ENCODE assay signal across 21 cellular contexts in genomic region chr13:99260216-99260615, GRCh38. TPM values are rescaled to one million over a fixed set of nuclear protein-coding genes. Genes with fewer than 3 reads are reported as not detected.
A peak's percentile ranks its signal among the peaks of the same experiment; 100 is the strongest.
DNase-seq lines count a peak whose midpoint lies in the region; FAIRE-seq and TF ChIP-seq lines count a peak whose summit lies in the region.
"Had no signal": no experiment of that assay in that cellular context is flagged by ENCODE, and none has a peak within 500 bp of the region (broad histone marks: within the 10 kb centered on the region; RNA-seq: fewer than 3 reads in every experiment).

No MANE protein-coding gene starts in this region.

- no peaks in the 10 kb centered on the region for H3K27me3 Mint-ChIP-seq in activated CD4-positive, alpha-beta T cell treated with anti-CD3 and anti-CD28 coated beads, Interleukin-2, amount 10 ng/mL, durations not matched to agents 7 days and 5 days
- no peaks in the 10 kb centered on the region for H3K27me3 Mint-ChIP-seq in activated T-helper 2 cell treated with anti-CD3 and anti-CD28 coated beads, Interferon-gamma antibody, Interleukin-2, Interleukin-4, amounts not matched to agents 10 μg/mL and 5 μg/mL and 100 μg/mL, durations not matched to agents 14 hours and 24 hours and 36 hours (ENCODE audit: low read depth)

- no peaks in the 10 kb centered on the region for H3K79me2 ChIP-seq in osteoblast (ENCODE audit: insufficient read depth, low read length)

- H3K9me3 Mint-ChIP-seq in activated CD4-positive, alpha-beta T cell treated with anti-CD3 and anti-CD28 coated beads, Interleukin-2, amount 10 ng/mL, durations not matched to agents 7 days and 5 days: no peaks in the 10 kb centered on the region
- no peaks in the 10 kb centered on the region for H3K9me3 Mint-ChIP-seq in activated T-helper 2 cell treated with anti-CD3 and anti-CD28 coated beads, Interferon-gamma antibody, Interleukin-2, Interleukin-4, amounts not matched to agents 10 μg/mL and 5 μg/mL and 100 μg/mL, durations not matched to agents 14 hours and 24 hours and 36 hours

- H3K27ac ChIP-seq in osteoblast (ENCODE audit: low read depth, low read length) (no peak overlapping the region), breast epithelium (no peak overlapping the region)
- H3K27ac ChIP-seq: A549, body of pancreas, esophagus squamous epithelium, prostate gland, tibial artery had no signal

- DNase-seq in activated CD4-positive, alpha-beta T cell treated with anti-CD3 and anti-CD28 coated beads, Interleukin-2, amount 10 ng/mL, durations not matched to agents 7 days and 5 days: no peak
- no peak for DNase-seq in activated CD4-positive, alpha-beta T cell treated with anti-CD3 and anti-CD28 coated beads for 1 hour
- DNase-seq in H54 (ENCODE audit: insufficient read length, low spot score): no peak
- no peak for DNase-seq in activated T-helper 2 cell treated with anti-CD3 and anti-CD28 coated beads, Interferon-gamma antibody, Interleukin-2, Interleukin-4, amounts not matched to agents 10 μg/mL and 5 μg/mL and 100 μg/mL, durations not matched to agents 14 hours and 24 hours and 36 hours (ENCODE audit: low spot score)
- peak; percentile 34 for DNase-seq in osteoblast (ENCODE audit: insufficient read length, low spot score, missing footprints)
- DNase-seq in NCI-H2171 (lab: John Stamatoyannopoulos, UW): no peak
- no peak for DNase-seq in RCC 7860 (ENCODE audit: low spot score)
- DNase-seq in breast epithelium (ENCODE audit: low spot score in 2 of 2): no peak
- DNase-seq: activated CD4-positive, CD25-positive, alpha-beta regulatory T cell; body of pancreas; Calu3; esophagus squamous epithelium; heart left ventricle; kidney glomerular epithelial cell; NCI-H510A treated with DMSO at 0.1 percent for 48 hours; tibial artery had no signal

- POLR2A ChIA-PET in activated CD4-positive, alpha-beta T cell treated with anti-CD3 and anti-CD28 coated beads, Interleukin-2, amount 10 ng/mL, durations not matched to agents 7 days and 5 days (lab: Charles Lee): interaction anchor here (0.6 kb wide), 1 partner anchor 56 kb away, joined by 5 read pairs; no protein-coding TSS in a partner anchor

- no peaks in the 10 kb centered on the region for H3K9me3 ChIP-seq in osteoblast (ENCODE audit: low read depth, low read length)
- no peaks in the 10 kb centered on the region for H3K9me3 ChIP-seq in breast epithelium
- H3K9me3 ChIP-seq: A549, body of pancreas, esophagus squamous epithelium, heart left ventricle, prostate gland, tibial artery had no signal

- no peak overlapping the region for H3K4me2 ChIP-seq in osteoblast (ENCODE audit: insufficient read depth, low read length)
- H3K4me2 ChIP-seq: A549 had no signal

- peaks cover 72% of the 10 kb centered on the region for H3K4me1 Mint-ChIP-seq in activated CD4-positive, alpha-beta T cell treated with anti-CD3 and anti-CD28 coated beads, Interleukin-2, amount 10 ng/mL, durations not matched to agents 7 days and 5 days
- H3K4me1 Mint-ChIP-seq in activated T-helper 2 cell treated with anti-CD3 and anti-CD28 coated beads, Interferon-gamma antibody, Interleukin-2, Interleukin-4, amounts not matched to agents 10 μg/mL and 5 μg/mL and 100 μg/mL, durations not matched to agents 14 hours and 24 hours and 36 hours (ENCODE audit: low read depth): peaks cover 68% of the 10 kb centered on the region

- H3K27me3 ChIP-seq in osteoblast (ENCODE audit: insufficient read depth, low read length) (no peaks in the 10 kb centered on the region), breast epithelium (no peaks in the 10 kb centered on the region)
- H3K27me3 ChIP-seq: body of pancreas, esophagus squamous epithelium, heart left ventricle, tibial artery had no signal

- H3K27ac Mint-ChIP-seq in activated CD4-positive, alpha-beta T cell treated with anti-CD3 and anti-CD28 coated beads, Interleukin-2, amount 10 ng/mL, durations not matched to agents 7 days and 5 days: peak overlapping the region; percentile 17
- peak overlapping the region; percentile 47 for H3K27ac Mint-ChIP-seq in activated T-helper 2 cell treated with anti-CD3 and anti-CD28 coated beads, Interferon-gamma antibody, Interleukin-2, Interleukin-4, amounts not matched to agents 10 μg/mL and 5 μg/mL and 100 μg/mL, durations not matched to agents 14 hours and 24 hours and 36 hours

- H4K20me1 ChIP-seq in osteoblast (ENCODE audit: insufficient read depth, low read length): peaks cover 2% of the 10 kb centered on the region

- CTCF ChIA-PET in activated CD4-positive, alpha-beta T cell treated with anti-CD3 and anti-CD28 coated beads, Interleukin-2, amount 10 ng/mL, durations not matched to agents 7 days and 5 days (lab: Charles Lee): interaction anchor here (0.6 to 2.1 kb wide), 3 partner anchors 9 to 46 kb away, joined by 3 to 10 read pairs (median 3); no protein-coding TSS in a partner anchor

- TF ChIP-seq CTCF in osteoblast (IDR thresholded peaks at IDR 0.05; ENCODE audit: extremely low read depth, low read depth, low read length): no peak
- no peak for TF ChIP-seq CTCF in breast epithelium (IDR thresholded peaks at IDR 0.05)

- TF ChIP-seq POLR2A in H54 (IDR thresholded peaks at IDR 0.05; ENCODE audit: low read depth, low read length): no peak
- no peak for TF ChIP-seq POLR2A in breast epithelium (IDR thresholded peaks at IDR 0.05)

- peak overlapping the region; percentile 19 for H3K4me3 Mint-ChIP-seq in activated CD4-positive, alpha-beta T cell treated with anti-CD3 and anti-CD28 coated beads, Interleukin-2, amount 10 ng/mL, durations not matched to agents 7 days and 5 days
- H3K4me3 Mint-ChIP-seq in activated T-helper 2 cell treated with anti-CD3 and anti-CD28 coated beads, Interferon-gamma antibody, Interleukin-2, Interleukin-4, amounts not matched to agents 10 μg/mL and 5 μg/mL and 100 μg/mL, durations not matched to agents 14 hours and 24 hours and 36 hours (ENCODE audit: low read depth): peak overlapping the region; percentile 48

- H3K4me1 ChIP-seq in osteoblast (ENCODE audit: insufficient read depth, low read length) (peaks cover 13% of the 10 kb centered on the region), breast epithelium (no peaks in the 10 kb centered on the region)
- H3K4me1 ChIP-seq: A549, body of pancreas, prostate gland had no signal

- FAIRE-seq in H54 (lab: Jason Lieb, UNC): peak; percentile 88
- no peak for FAIRE-seq in RCC 7860 (lab: Jason Lieb, UNC)
- FAIRE-seq: A549, GM18507 had no signal

- peaks cover 37% of the 10 kb centered on the region for H3K36me3 Mint-ChIP-seq in activated CD4-positive, alpha-beta T cell treated with anti-CD3 and anti-CD28 coated beads, Interleukin-2, amount 10 ng/mL, durations not matched to agents 7 days and 5 days (ENCODE audit: low read depth)
- H3K36me3 Mint-ChIP-seq in activated T-helper 2 cell treated with anti-CD3 and anti-CD28 coated beads, Interferon-gamma antibody, Interleukin-2, Interleukin-4, amounts not matched to agents 10 μg/mL and 5 μg/mL and 100 μg/mL, durations not matched to agents 14 hours and 24 hours and 36 hours (ENCODE audit: low read depth): peaks cover 57% of the 10 kb centered on the region

- H3K36me3 ChIP-seq in osteoblast (ENCODE audit: insufficient read depth, low read length) (peaks cover 6% of the 10 kb centered on the region), breast epithelium (no peaks in the 10 kb centered on the region)
- H3K36me3 ChIP-seq: prostate gland had no signal

- no peak overlapping the region for H2AFZ ChIP-seq in osteoblast (ENCODE audit: low read length)

- intact Hi-C loops in activated T-helper 2 cell treated with anti-CD3 and anti-CD28 coated beads, Interferon-gamma antibody, Interleukin-2, Interleukin-4, amounts not matched to agents 10 μg/mL and 5 μg/mL and 100 μg/mL, durations not matched to agents 14 hours and 24 hours and 36 hours (cut with micrococcal nuclease): loop anchor here (5.0 kb wide), 1 partner anchor 393 kb away; no protein-coding TSS in a partner anchor
- intact Hi-C loops in breast epithelium (cut with DNase I; ENCODE audit: low total_unique reads): no loop called here

- H3K4me3 ChIP-seq in osteoblast (ENCODE audit: insufficient read depth, low read length): no peak overlapping the region
- no peak overlapping the region for H3K4me3 ChIP-seq in breast epithelium
- H3K4me3 ChIP-seq: A549, body of pancreas, esophagus squamous epithelium, heart left ventricle, prostate gland, tibial artery had no signal

RNA-seq across cellular contexts. Expression of gene GPR18, which starts 2.0 kb away (rescaled TPM):
- total RNA-seq in activated CD4-positive, alpha-beta T cell treated with anti-CD3 and anti-CD28 coated beads, Interleukin-2, amount 10 ng/mL, durations not matched to agents 7 days and 5 days: 10 to 100 TPM; 19.7 to 25.4 TPM
- total RNA-seq in activated T-helper 2 cell treated with anti-CD3 and anti-CD28 coated beads, Interferon-gamma antibody, Interleukin-2, Interleukin-4, amounts not matched to agents 10 μg/mL and 5 μg/mL and 100 μg/mL, durations not matched to agents 14 hours and 24 hours and 36 hours: 7.4 and 8.4 TPM in 2 replicates
- total RNA-seq in osteoblast (under 0.01 TPM in 1 of 2 replicates, not detected in the other), breast epithelium (under 1 TPM in 1 of 3 donors, not detected in 2; 0.32 TPM)
- total RNA-seq: body of pancreas, Calu3, dermis microvascular lymphatic vessel endothelial cell, M059J had no signal

RNA-seq across cellular contexts. Expression of gene GPR183, which starts 47.0 kb away (rescaled TPM):
- total RNA-seq in activated CD4-positive, alpha-beta T cell treated with anti-CD3 and anti-CD28 coated beads, Interleukin-2, amount 10 ng/mL, durations not matched to agents 7 days and 5 days: 10 to 100 TPM; 41.4 to 45.1 TPM
- total RNA-seq in activated T-helper 2 cell treated with anti-CD3 and anti-CD28 coated beads, Interferon-gamma antibody, Interleukin-2, Interleukin-4, amounts not matched to agents 10 μg/mL and 5 μg/mL and 100 μg/mL, durations not matched to agents 14 hours and 24 hours and 36 hours: 143 and 147 TPM in 2 replicates
- total RNA-seq in osteoblast (0.29 and 0.36 TPM in 2 replicates), breast epithelium (10 to 100 TPM; 10.2 to 30.1 (median 21.4) TPM)
- total RNA-seq: Calu3 had no signal

RNA-seq across cellular contexts. Expression of gene UBAC2, which starts 59.6 kb away (rescaled TPM):
- total RNA-seq in activated CD4-positive, alpha-beta T cell treated with anti-CD3 and anti-CD28 coated beads, Interleukin-2, amount 10 ng/mL, durations not matched to agents 7 days and 5 days: 10 to 100 TPM; 67.8 to 70.5 TPM
- total RNA-seq in activated T-helper 2 cell treated with anti-CD3 and anti-CD28 coated beads, Interferon-gamma antibody, Interleukin-2, Interleukin-4, amounts not matched to agents 10 μg/mL and 5 μg/mL and 100 μg/mL, durations not matched to agents 14 hours and 24 hours and 36 hours: 53.4 and 55.1 TPM in 2 replicates
- 36.9 and 43.3 TPM in 2 replicates for total RNA-seq in osteoblast
- total RNA-seq in breast epithelium: 10 to 100 TPM; 64.6 to 72.8 (median 65.1) TPM
